2 cellular contexts compared by ENCODE assay signal in the genomic region with DNA sequence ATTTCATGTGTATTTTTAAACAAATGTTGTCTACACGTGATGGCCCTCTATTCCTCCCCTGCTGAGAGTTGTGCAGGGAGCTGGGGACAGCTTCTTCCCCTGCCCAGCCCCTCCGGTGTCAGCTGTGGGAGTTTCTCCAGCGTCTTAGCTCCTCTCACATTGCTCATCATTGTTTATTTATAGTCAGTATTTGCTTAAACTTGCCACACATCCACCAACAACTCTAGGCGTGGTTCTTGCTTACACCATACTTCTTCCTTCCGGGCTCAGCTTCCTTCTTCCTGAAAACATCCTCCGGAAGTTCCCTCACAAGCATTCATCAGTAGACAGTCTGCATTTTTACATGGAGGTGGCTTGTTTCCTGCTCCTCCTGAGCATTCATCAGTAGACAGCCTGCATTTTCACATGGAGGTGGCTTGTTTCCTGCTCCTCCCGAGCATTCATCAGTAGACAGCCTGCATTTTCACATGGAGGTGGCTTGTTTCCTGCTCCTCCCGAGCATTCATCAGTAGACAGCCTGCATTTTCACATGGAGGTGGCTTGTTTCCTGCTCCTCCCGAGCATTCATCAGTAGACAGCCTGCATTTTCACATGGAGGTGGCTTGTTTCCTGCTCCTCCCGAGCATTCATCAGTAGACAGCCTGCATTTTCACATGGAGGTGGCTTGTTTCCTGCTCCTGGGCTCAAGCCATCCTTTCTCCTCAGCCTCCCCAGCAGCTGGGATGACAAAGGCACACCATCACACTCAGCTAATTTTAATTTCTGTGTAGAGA.
TF ChIP-seq lines count a peak whose summit lies in the region.

No MANE protein-coding gene starts in this region.

TF ChIP-seq in WTC11, 78 proteins besides CTCF, POLR2A, EP300 and RAD21:
- 0 out of 2 replicates have a peak, but pooled peaks have one; percentile 19 for TF ChIP-seq GABPB1 (CRISPR knock-in tag; IDR thresholded peaks at IDR 0.05)

TF ChIP-seq in endothelial cell of umbilical vein, 7 proteins besides CTCF, POLR2A, EP300 and RAD21:
- TF ChIP-seq FOS (IDR thresholded peaks at IDR 0.05; ENCODE audit: borderline replicate concordance, insufficient read depth, low read length), result peak; percentile 14
